1 cellular context compared by ENCODE assay signal in genomic region chr2:30230855-30231725, GRCh38.
TF ChIP-seq lines count a peak whose summit lies in the region.

Gene LBH (plus strand): TSS chr2:30231534. CDS start chr2:30231739, 205 bp downstream.

TF ChIP-seq in SK-N-SH treated with all-trans-retinoic acid at 6 μM for 48 hours, 23 proteins besides CTCF, POLR2A, EP300 and RAD21 (continued from another document):
- 0 out of 2 replicates have a peak, but pooled peaks have one; percentile 31 for TF ChIP-seq ZFP3 (CRISPR knock-in tag; IDR thresholded peaks at IDR 0.05)
- TF ChIP-seq CSDC2 (CRISPR knock-in tag; IDR thresholded peaks at IDR 0.05): 0 out of 2 replicates have a peak, but pooled peaks have one; percentile 7
- TF ChIP-seq ZFP30 (CRISPR knock-in tag; IDR thresholded peaks at IDR 0.05): no peak
